Comparison of ENCODE assay signal across 1 cellular context in genomic region chr17:64320613-64321553, GRCh38.
TF ChIP-seq lines count a peak whose summit lies in the region.

No MANE protein-coding gene starts in this region.

TF ChIP-seq in endothelial cell of umbilical vein, 7 proteins besides CTCF, POLR2A, EP300 and RAD21:
- TF ChIP-seq MAX (IDR thresholded peaks at IDR 0.05; ENCODE audit: insufficient read depth, insufficient read length), result no peak
- TF ChIP-seq EZH2 (IDR thresholded peaks at IDR 0.05; ENCODE audit: borderline replicate concordance, low read depth, low read length, severe bottlenecking), result no peak
- no peak for TF ChIP-seq JUN (IDR thresholded peaks at IDR 0.05; ENCODE audit: borderline replicate concordance, insufficient read depth, insufficient read length, low read depth)
